ENCODE assay signal across 15 cellular contexts in genomic region chr3:63046580-63046979, GRCh38.
A peak's percentile ranks its signal among the peaks of the same experiment; 100 is the strongest.
DNase-seq lines count a peak whose midpoint lies in the region; ATAC-seq and TF ChIP-seq lines count a peak whose summit lies in the region.
"Had no signal": no experiment of that assay in that cellular context is flagged by ENCODE, and none has a peak within 500 bp of the region (broad histone marks: within the 10 kb centered on the region; RNA-seq: fewer than 3 reads in every experiment).

No MANE protein-coding gene starts in this region.

- no peaks in the 10 kb centered on the region for H3K36me3 Mint-ChIP-seq in activated CD4-positive, alpha-beta memory T cell treated with anti-CD3 and anti-CD28 coated beads for 36 hours
- no peaks in the 10 kb centered on the region for H3K36me3 Mint-ChIP-seq in activated naive CD8-positive, alpha-beta T cell treated with anti-CD3 and anti-CD28 coated beads, Interleukin-2, amount 50 U/mL, for 24 hours (ENCODE audit: low read depth)
- H3K36me3 Mint-ChIP-seq: CD4-positive, alpha-beta memory T cell had no signal

- no peak overlapping the region for H4K91ac ChIP-seq in trophoblast cell (ENCODE audit: low read depth, low read length)

- no peak overlapping the region for H4K8ac ChIP-seq in trophoblast cell (ENCODE audit: low read depth, low read length)

- peak; percentile 15 for DNase-seq in Jurkat, Clone E6-1 (ENCODE audit: low read depth, low spot score)
- DNase-seq in colonic mucosa (peak; percentile 36), trophoblast cell (no peak), germinal center (ENCODE audit: low spot score) (no peak), caudate nucleus (lab: John Stamatoyannopoulos, UW) (no peak)
- DNase-seq in activated CD4-positive, alpha-beta memory T cell treated with anti-CD3 and anti-CD28 coated beads for 36 hours, result no peak
- no peak for DNase-seq in activated naive CD8-positive, alpha-beta T cell treated with anti-CD3 and anti-CD28 coated beads, Interleukin-2, amount 50 U/mL, for 24 hours
- DNase-seq: ACHN, C1 segment of cervical spinal cord, COR-L47, DND-41, GOT3, H9 had no signal

- no peak overlapping the region for H3K4ac ChIP-seq in trophoblast cell (ENCODE audit: low read depth, low read length)

- H3K9me3 Mint-ChIP-seq in activated CD4-positive, alpha-beta memory T cell treated with anti-CD3 and anti-CD28 coated beads for 36 hours, result no peaks in the 10 kb centered on the region
- H3K9me3 Mint-ChIP-seq in activated naive CD8-positive, alpha-beta T cell treated with anti-CD3 and anti-CD28 coated beads, Interleukin-2, amount 50 U/mL, for 24 hours, result no peaks in the 10 kb centered on the region

- CTCF ChIA-PET in activated CD4-positive, alpha-beta memory T cell treated with anti-CD3 and anti-CD28 coated beads for 36 hours (lab: Charles Lee), result no interaction called here

- H3K18ac ChIP-seq in trophoblast cell (ENCODE audit: low read length), result no peak overlapping the region

- H3K27ac ChIP-seq in C4-2B (peak overlapping the region; percentile 46; the same call in 1 of the 2 replicates), colonic mucosa (peak overlapping the region; percentile 66), trophoblast cell (ENCODE audit: low read depth, low read length) (no peak overlapping the region), caudate nucleus (ENCODE audit: low read depth, low read length) (no peak overlapping the region)

- no peaks in the 10 kb centered on the region for H3K27me3 Mint-ChIP-seq in activated CD4-positive, alpha-beta memory T cell treated with anti-CD3 and anti-CD28 coated beads for 36 hours
- no peaks in the 10 kb centered on the region for H3K27me3 Mint-ChIP-seq in activated naive CD8-positive, alpha-beta T cell treated with anti-CD3 and anti-CD28 coated beads, Interleukin-2, amount 50 U/mL, for 24 hours
- H3K27me3 Mint-ChIP-seq: CD4-positive, alpha-beta memory T cell had no signal

- H2BK120ac ChIP-seq in trophoblast cell (ENCODE audit: insufficient read depth, low read length, poor library complexity), result no peak overlapping the region

- no peak for TF ChIP-seq CTCF in C4-2B (conservative IDR thresholded peaks at IDR 0.05)
- TF ChIP-seq CTCF in colonic mucosa (IDR thresholded peaks at IDR 0.05), result no peak

- WGBS in trophoblast cell (ENCODE audit: extremely low coverage, insufficient coverage, insufficient read length), result no CpG with 5 or more reads among the region's 4 CpGs

- H3K4me3 Mint-ChIP-seq in activated CD4-positive, alpha-beta memory T cell treated with anti-CD3 and anti-CD28 coated beads for 36 hours, result no peak overlapping the region
- H3K4me3 Mint-ChIP-seq in activated naive CD8-positive, alpha-beta T cell treated with anti-CD3 and anti-CD28 coated beads, Interleukin-2, amount 50 U/mL, for 24 hours, result no peak overlapping the region
- H3K4me3 Mint-ChIP-seq: CD4-positive, alpha-beta memory T cell; H9 had no signal

- H3K79me1 ChIP-seq in trophoblast cell (ENCODE audit: low read length), result no peaks in the 10 kb centered on the region

- H3K27ac Mint-ChIP-seq in activated CD4-positive, alpha-beta memory T cell treated with anti-CD3 and anti-CD28 coated beads for 36 hours, result no peak overlapping the region
- no peak overlapping the region for H3K27ac Mint-ChIP-seq in activated naive CD8-positive, alpha-beta T cell treated with anti-CD3 and anti-CD28 coated beads, Interleukin-2, amount 50 U/mL, for 24 hours
- H3K27ac Mint-ChIP-seq: CD4-positive, alpha-beta memory T cell had no signal

- POLR2A ChIA-PET in activated CD4-positive, alpha-beta memory T cell treated with anti-CD3 and anti-CD28 coated beads for 36 hours (lab: Charles Lee), result no interaction called here

- H3K4me3 ChIP-seq in Jurkat, Clone E6-1 (ENCODE audit: low read length), result no peak overlapping the region
- H3K4me3 ChIP-seq in colonic mucosa (no peak overlapping the region), trophoblast cell (ENCODE audit: low read depth, low read length) (no peak overlapping the region)

- no peaks in the 10 kb centered on the region for H3K27me3 ChIP-seq in colonic mucosa
- no peaks in the 10 kb centered on the region for H3K27me3 ChIP-seq in trophoblast cell (ENCODE audit: insufficient read depth, low read length)

- H2BK12ac ChIP-seq in trophoblast cell (ENCODE audit: low read length), result no peak overlapping the region

- H2BK5ac ChIP-seq in trophoblast cell (ENCODE audit: low read depth, low read length, poor library complexity), result no peak overlapping the region

- H3K23ac ChIP-seq in trophoblast cell (ENCODE audit: low read length), result peak overlapping the region; percentile 95

- intact Hi-C loops in colonic mucosa (cut with DNase I), result no loop called here
- intact Hi-C loops in activated CD4-positive, alpha-beta memory T cell treated with anti-CD3 and anti-CD28 coated beads for 36 hours (cut with micrococcal nuclease), result no loop called here

- no peak overlapping the region for H3K4me2 ChIP-seq in trophoblast cell (ENCODE audit: low read length)

- no peak overlapping the region for H3K14ac ChIP-seq in trophoblast cell (ENCODE audit: low read length)

- ATAC-seq in activated naive CD8-positive, alpha-beta T cell treated with anti-CD3 and anti-CD28 coated beads, Interleukin-2, amount 50 U/mL, for 24 hours, result no peak

- no peaks in the 10 kb centered on the region for H3K4me1 ChIP-seq in colonic mucosa
- peaks cover 0 to 5% of the 10 kb centered on the region in 2 experiments for H3K4me1 ChIP-seq in trophoblast cell (ENCODE audit: control insufficient read depth in 1 of 2, insufficient read depth in 2 of 2, low read length in 2 of 2)

- no peaks in the 10 kb centered on the region for H3K79me2 ChIP-seq in trophoblast cell (ENCODE audit: control insufficient read depth, insufficient read depth, low read length, poor library complexity)

- no peak overlapping the region for H2AFZ ChIP-seq in trophoblast cell (ENCODE audit: insufficient read depth, low read length, poor library complexity)

- H3K36me3 ChIP-seq in colonic mucosa (no peaks in the 10 kb centered on the region), trophoblast cell (ENCODE audit: control insufficient read depth in 1 of 2, insufficient read depth in 2 of 2, low read length in 2 of 2) (no peaks in the 10 kb centered on the region)

- H3K9ac ChIP-seq in colonic mucosa (ENCODE audit: low read depth in 2 of 2, low read length in 2 of 2), result no peak overlapping the region
- H3K9ac ChIP-seq in trophoblast cell (ENCODE audit: low read length), result no peak overlapping the region

- no peak overlapping the region for H2AK5ac ChIP-seq in trophoblast cell (ENCODE audit: low read length)

- no peak overlapping the region for H4K12ac ChIP-seq in trophoblast cell (ENCODE audit: low read depth, low read length)

- H3K9me3 ChIP-seq in colonic mucosa, result no peaks in the 10 kb centered on the region
- no peaks in the 10 kb centered on the region for H3K9me3 ChIP-seq in trophoblast cell (ENCODE audit: insufficient read depth, low read depth, low read length)

- no peaks in the 10 kb centered on the region for H3K4me1 Mint-ChIP-seq in activated CD4-positive, alpha-beta memory T cell treated with anti-CD3 and anti-CD28 coated beads for 36 hours (ENCODE audit: low read depth)
- no peaks in the 10 kb centered on the region for H3K4me1 Mint-ChIP-seq in activated naive CD8-positive, alpha-beta T cell treated with anti-CD3 and anti-CD28 coated beads, Interleukin-2, amount 50 U/mL, for 24 hours
- H3K4me1 Mint-ChIP-seq: CD4-positive, alpha-beta memory T cell had no signal

Comparison
In these comparisons a context has a peak if more than half of its experiments do, and no peak if none do; other contexts are left out.
1. H3K27ac ChIP-seq: peak in C4-2B (single experiment) and colonic mucosa (single experiment); none in trophoblast cell (single experiment) and caudate nucleus (single experiment).
2. DNase-seq: peak in Jurkat, Clone E6-1 (single experiment) and colonic mucosa (single experiment); none in trophoblast cell (0 of 2), germinal center (single experiment), activated CD4-positive, alpha-beta memory T cell treated with anti-CD3 and anti-CD28 coated beads for 36 hours (single experiment), activated naive CD8-positive, alpha-beta T cell treated with anti-CD3 and anti-CD28 coated beads, Interleukin-2, amount 50 U/mL, for 24 hours (single experiment) and caudate nucleus (0 of 61).